15 cellular contexts compared by ENCODE assay signal in genomic region chr2:101679037-101679726, GRCh38. TPM values are rescaled to one million over a fixed set of nuclear protein-coding genes. Genes with fewer than 3 reads are reported as not detected.
DNase-seq lines count a peak whose midpoint lies in the region; TF ChIP-seq lines count a peak whose summit lies in the region.
"Had no signal": no experiment of that assay in that cellular context is flagged by ENCODE, and none has a peak within 500 bp of the region (broad histone marks: within the 10 kb centered on the region; RNA-seq: fewer than 3 reads in every experiment).

No MANE protein-coding gene starts in this region.

- H3K4me3 ChIP-seq in astrocyte of the cerebellum (ENCODE audit: low read depth, low read length), result no peak overlapping the region
- no peak overlapping the region for H3K4me3 ChIP-seq in tibial nerve
- H3K4me3 ChIP-seq: BLaER1 treated with 17β-estradiol and CSF1 and Interleukin-3, amounts not matched to agents 10 nM and 100 nM; gastrocnemius medialis had no signal

- DNase-seq in AG08396 (ENCODE audit: low spot score) (peak; percentile 36), HCEC 1CT (peak; percentile 61), astrocyte of the cerebellum (ENCODE audit: low read depth) (peak; percentile 89), kidney tubule cell (ENCODE audit: low spot score) (peak; percentile 25), tibial nerve (ENCODE audit: low spot score in 2 of 2) (no peak), NCI-H128 (lab: John Stamatoyannopoulos, UW; ENCODE audit: unreplicated experiment) (no peak), dedifferentiated amniotic fluid mesenchymal stem cell (ENCODE audit: extremely low spot score) (no peak)
- DNase-seq in stimulated activated CD4-positive, alpha-beta T cell treated with anti-CD3 and anti-CD28 coated beads, Interleukin-1b, Interleukin-23, amount 100 ng/mL, for 48 hours, result no peak
- DNase-seq: activated CD4-positive, alpha-beta T cell treated with anti-CD3 and anti-CD28 coated beads for 4 hours; activated T-cell treated with anti-CD3 and anti-CD28 coated beads, Interleukin-2, amount 50 U/mL, for 24 hours; DMS79 treated with DMSO at 0.1 percent for 48 hours; gastrocnemius medialis; immature natural killer cell; T-cell had no signal

- TF ChIP-seq CTCF in astrocyte of the cerebellum (IDR thresholded peaks at IDR 0.05; ENCODE audit: low read depth, low read length, missing control alignments), result no peak
- TF ChIP-seq CTCF in tibial nerve (IDR thresholded peaks at IDR 0.05), result no peak

- peak overlapping the region in 2 of 4 donors; percentile 25 to 29 for H3K27ac ChIP-seq in tibial nerve
- H3K27ac ChIP-seq: BLaER1 treated with 17β-estradiol and CSF1 and Interleukin-3, amounts not matched to agents 10 nM and 100 nM; gastrocnemius medialis had no signal

- in situ Hi-C loops in astrocyte of the cerebellum (cut with HindIII; ENCODE audit: low sequenced_read_pairs), result loop anchor here (5.0 kb wide), 1 partner anchor 82 kb away; no protein-coding TSS in a partner anchor

- TF ChIP-seq EP300 in tibial nerve (IDR thresholded peaks at IDR 0.05), result peak in 1 of 2 donors; percentile 29

- H3K36me3 ChIP-seq in tibial nerve, result no peaks in the 10 kb centered on the region
- H3K36me3 ChIP-seq: BLaER1 treated with 17β-estradiol and CSF1 and Interleukin-3, amounts not matched to agents 10 nM and 100 nM; gastrocnemius medialis had no signal

- peaks cover 0 to 7% (median 0%) of the 10 kb centered on the region in 4 donors for H3K4me1 ChIP-seq in tibial nerve
- H3K4me1 ChIP-seq: BLaER1 treated with 17β-estradiol and CSF1 and Interleukin-3, amounts not matched to agents 10 nM and 100 nM; gastrocnemius medialis had no signal

- TF ChIP-seq POLR2A in tibial nerve (IDR thresholded peaks at IDR 0.05), result no peak

- WGBS in tibial nerve, 2 donors, result 43 to 60% methylated on average over 8 of the region's 8 CpGs

- H3K27me3 ChIP-seq in tibial nerve, result no peaks in the 10 kb centered on the region
- H3K27me3 ChIP-seq: BLaER1 treated with 17β-estradiol and CSF1 and Interleukin-3, amounts not matched to agents 10 nM and 100 nM; gastrocnemius medialis had no signal

- no peaks in the 10 kb centered on the region for H3K9me3 ChIP-seq in tibial nerve
- H3K9me3 ChIP-seq: gastrocnemius medialis had no signal

RNA-seq across cellular contexts. Expression of gene MAP4K4, which starts 18.3 kb away (rescaled TPM):
- total RNA-seq in tibial nerve, result 10 to 100 TPM; 78.0 to 85.7 (median 84.4) TPM

Comparison
In these comparisons a context has a peak if more than half of its experiments do, and no peak if none do; other contexts are left out.
1. DNase-seq: peak in AG08396 (single experiment), HCEC 1CT (single experiment), astrocyte of the cerebellum (single experiment) and kidney tubule cell (single experiment); none in tibial nerve (0 of 2), NCI-H128 (single experiment), dedifferentiated amniotic fluid mesenchymal stem cell (single experiment) and stimulated activated CD4-positive, alpha-beta T cell treated with anti-CD3 and anti-CD28 coated beads, Interleukin-1b, Interleukin-23, amount 100 ng/mL, for 48 hours (single experiment).